27 cellular contexts compared by ENCODE assay signal in the genomic region with DNA sequence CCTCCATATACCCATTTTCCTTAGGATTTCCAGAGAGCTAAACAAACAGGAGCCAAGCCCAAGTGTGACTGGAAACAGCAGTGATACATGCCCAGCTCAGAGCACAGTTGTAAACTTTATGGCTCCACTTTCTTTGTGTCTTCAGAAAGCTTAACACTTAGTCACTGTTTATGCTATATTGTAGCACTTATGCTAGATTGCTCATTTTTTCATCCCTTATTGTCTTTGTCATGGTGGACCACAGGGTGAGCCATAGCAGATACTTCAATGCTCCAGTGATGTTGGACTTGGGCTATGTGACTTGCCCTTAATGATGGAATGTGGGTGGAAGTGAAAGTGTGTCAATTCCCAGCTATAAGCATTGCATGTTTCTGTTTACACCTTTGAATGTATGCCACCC.
"Had no signal": no experiment of that assay in that cellular context is flagged by ENCODE, and none has a peak within 500 bp of the region (broad histone marks: within the 10 kb centered on the region; RNA-seq: fewer than 3 reads in every experiment).

No MANE protein-coding gene starts in this region.

- H3K36me3 ChIP-seq: gastroesophageal sphincter, neutrophil, transverse colon, uterus had no signal

- H3K36me3 Mint-ChIP-seq: activated CD4-positive, alpha-beta memory T cell treated with anti-CD3 and anti-CD28 coated beads for 36 hours; mesothelial cell of epicardium; naive B cell had no signal

- H3K4me1 ChIP-seq: gastroesophageal sphincter, testis, transverse colon, uterus had no signal

- H3K27ac Mint-ChIP-seq: activated CD4-positive, alpha-beta memory T cell treated with anti-CD3 and anti-CD28 coated beads for 36 hours; activated CD4-positive, alpha-beta T cell treated with anti-CD3 and anti-CD28 coated beads, Interleukin-2, amount 10 ng/mL, durations not matched to agents 24 days and 14 days; activated T-cell treated with anti-CD3 and anti-CD28 coated beads, Interleukin-2, amount 50 U/mL, for 24 hours; dendritic cell treated with granulocyte-macrophage colony-stimulating factor and Interleukin-4, amounts not matched to agents 40 ng/mL and 50 ng/mL, for 4 days; mesothelial cell of epicardium; T-helper 17 cell had no signal

- H3K9me3 Mint-ChIP-seq: activated CD4-positive, alpha-beta memory T cell treated with anti-CD3 and anti-CD28 coated beads for 36 hours; activated CD4-positive, alpha-beta T cell treated with anti-CD3 and anti-CD28 coated beads, Interleukin-2, amount 10 ng/mL, durations not matched to agents 24 days and 14 days; activated T-cell treated with anti-CD3 and anti-CD28 coated beads, Interleukin-2, amount 50 U/mL, for 24 hours; central memory CD8-positive, alpha-beta T cell; dendritic cell treated with granulocyte-macrophage colony-stimulating factor and Interleukin-4, amounts not matched to agents 40 ng/mL and 50 ng/mL, for 4 days; nephron progenitor cell had no signal

- H3K27ac ChIP-seq: gastroesophageal sphincter, neutrophil, testis, transverse colon, uterus had no signal

- H3K4me1 Mint-ChIP-seq: activated CD4-positive, alpha-beta T cell treated with anti-CD3 and anti-CD28 coated beads, Interleukin-2, amount 10 ng/mL, durations not matched to agents 24 days and 14 days; central memory CD8-positive, alpha-beta T cell; naive B cell; nephron progenitor cell; T-helper 17 cell had no signal

- DNase-seq: activated CD4-positive, alpha-beta memory T cell treated with anti-CD3 and anti-CD28 coated beads for 36 hours; activated CD4-positive, alpha-beta T cell treated with anti-CD3 and anti-CD28 coated beads, Interleukin-2, amount 10 ng/mL, durations not matched to agents 24 days and 14 days; activated CD4-positive, CD25-positive, alpha-beta regulatory T cell treated with anti-CD3 and anti-CD28 coated beads, Interleukin-2, amount 50 U/mL, for 72 hours; activated CD8-positive, alpha-beta memory T cell treated with anti-CD3 and anti-CD28 coated beads, Interleukin-2, amount 50 U/mL, for 48 hours; activated gamma-delta T cell treated with Interleukin-2 at 50 U/mL for 16 hours; activated naive CD4-positive, alpha-beta T cell treated with anti-CD3 and anti-CD28 coated beads, Interleukin-2, amount 50 U/mL, for 16 hours; activated T-cell treated with anti-CD3 and anti-CD28 coated beads, Interleukin-2, amount 50 U/mL, for 24 hours; amygdala; effector CD4-positive, alpha-beta T cell; hippocampal formation; left colon; naive B cell; nephron progenitor cell; stimulated activated CD4-positive, alpha-beta T cell treated with anti-CD3 and anti-CD28 coated beads, Interleukin-15, amount 100 ng/mL, for 24 hours; stimulated activated CD4-positive, alpha-beta T cell treated with anti-CD3 and anti-CD28 coated beads, Interleukin-2, amount 100 ng/mL, for 24 hours; stimulated activated naive CD8-positive, alpha-beta T cell treated with anti-CD3 and anti-CD28 coated beads, Interleukin-15, Interleukin-2, amounts not matched to agents 100 U/mL and 50 U/mL, for 24 hours; T-helper 17 cell; T1000; testis; transverse colon; uterus had no signal

- ATAC-seq: gastroesophageal sphincter; left colon; stimulated activated naive CD8-positive, alpha-beta T cell treated with anti-CD3 and anti-CD28 coated beads, Interleukin-15, Interleukin-2, amounts not matched to agents 100 U/mL and 50 U/mL, for 24 hours; T-helper 17 cell had no signal

- FAIRE-seq: keratinocyte had no signal

- H3K27me3 ChIP-seq: gastroesophageal sphincter, testis, transverse colon, uterus had no signal

- H3K4me3 ChIP-seq: gastroesophageal sphincter, testis, transverse colon, uterus had no signal

- H3K27me3 Mint-ChIP-seq: activated CD4-positive, alpha-beta T cell treated with anti-CD3 and anti-CD28 coated beads, Interleukin-2, amount 10 ng/mL, durations not matched to agents 24 days and 14 days; activated T-cell treated with anti-CD3 and anti-CD28 coated beads, Interleukin-2, amount 50 U/mL, for 24 hours; central memory CD8-positive, alpha-beta T cell; dendritic cell treated with granulocyte-macrophage colony-stimulating factor and Interleukin-4, amounts not matched to agents 40 ng/mL and 50 ng/mL, for 4 days had no signal

- H3K4me3 Mint-ChIP-seq: activated CD4-positive, alpha-beta memory T cell treated with anti-CD3 and anti-CD28 coated beads for 36 hours; activated CD4-positive, alpha-beta T cell treated with anti-CD3 and anti-CD28 coated beads, Interleukin-2, amount 10 ng/mL, durations not matched to agents 24 days and 14 days; activated T-cell treated with anti-CD3 and anti-CD28 coated beads, Interleukin-2, amount 50 U/mL, for 24 hours; central memory CD8-positive, alpha-beta T cell; dendritic cell treated with granulocyte-macrophage colony-stimulating factor and Interleukin-4, amounts not matched to agents 40 ng/mL and 50 ng/mL, for 4 days; mesothelial cell of epicardium; naive B cell; nephron progenitor cell; T-helper 17 cell had no signal

- H3K9me3 ChIP-seq: gastroesophageal sphincter, neutrophil, testis, transverse colon, uterus had no signal
